1 cellular context compared by ENCODE assay signal in genomic region chr13:20773194-20774080, GRCh38.
A peak's percentile ranks its signal among the peaks of the same experiment; 100 is the strongest.
TF ChIP-seq lines count a peak whose summit lies in the region.

TSS of gene EEF1AKMT1 (minus strand) at chr13:20773961. CDS start at chr13:20757598, 16,363 bp downstream.

TF ChIP-seq in HepG2, 621 proteins besides CTCF, POLR2A, EP300 and RAD21 (continued from another document and continues in another):
- TF ChIP-seq NFIB (CRISPR knock-in tag; IDR thresholded peaks at IDR 0.05; ENCODE audit: borderline replicate concordance) (0 out of 2 replicates have a peak, but pooled peaks have one; percentile 73), ISL2 (CRISPR knock-in tag; IDR thresholded peaks at IDR 0.05) (peak; percentile 65; the same call in 1 of the 2 replicates), MYPOP (CRISPR knock-in tag; IDR thresholded peaks at IDR 0.05) (peak; percentile 98), SMYD3 (CRISPR knock-in tag; IDR thresholded peaks at IDR 0.05) (peak; percentile 86; the same call in 1 of the 2 replicates), NR1H2 (CRISPR knock-in tag; IDR thresholded peaks at IDR 0.05; ENCODE audit: borderline replicate concordance, low read depth) (0 out of 2 replicates have a peak, but pooled peaks have one; percentile 43), ZNF552 (CRISPR knock-in tag; IDR thresholded peaks at IDR 0.05; ENCODE audit: borderline replicate concordance) (peak; percentile 46; the same call in 1 of the 2 replicates), ZNF512B (CRISPR knock-in tag; IDR thresholded peaks at IDR 0.05; ENCODE audit: borderline replicate concordance) (no peak; the same call in none of the 2 replicates), ZEB1 (IDR thresholded peaks at IDR 0.05; ENCODE audit: insufficient replicate concordance, low read depth) (no peak), E2F1 (CRISPR knock-in tag; IDR thresholded peaks at IDR 0.05) (peak; percentile 73), ZNF7 (CRISPR knock-in tag; IDR thresholded peaks at IDR 0.05) (0 out of 2 replicates have a peak, but pooled peaks have one; percentile 16), ZNF691 (CRISPR knock-in tag; IDR thresholded peaks at IDR 0.05; ENCODE audit: borderline replicate concordance, low read depth) (peak; percentile 56; the same call in 1 of the 2 replicates), GATAD1 (CRISPR knock-in tag; IDR thresholded peaks at IDR 0.05) (peak; percentile 34; the same call in 1 of the 2 replicates), ZNF501 (CRISPR knock-in tag; IDR thresholded peaks at IDR 0.05) (peak; percentile 96), AFF4 (CRISPR knock-in tag; IDR thresholded peaks at IDR 0.05) (no peak), SNRNP70 (IDR thresholded peaks at IDR 0.05; ENCODE audit: low read depth, low read length) (no peak), ZFX (CRISPR knock-in tag; IDR thresholded peaks at IDR 0.05; ENCODE audit: low read depth) (peak; percentile 100), MTF1 (CRISPR knock-in tag; IDR thresholded peaks at IDR 0.05) (peak; percentile 76), ARNTL (CRISPR knock-in tag; IDR thresholded peaks at IDR 0.05) (no peak), JUNB (CRISPR knock-in tag; IDR thresholded peaks at IDR 0.05; ENCODE audit: borderline replicate concordance) (no peak), SOX13 (IDR thresholded peaks at IDR 0.05) (no peak), SOX13 (CRISPR knock-in tag; conservative IDR thresholded peaks at IDR 0.05 in 1 of 2, IDR thresholded peaks at IDR 0.05 in 1 of 2) (no peak), ERF (CRISPR knock-in tag; IDR thresholded peaks at IDR 0.05) (peak; percentile 72), ZXDC (CRISPR knock-in tag; IDR thresholded peaks at IDR 0.05) (peak; percentile 51; the same call in 1 of the 2 replicates), AHR (CRISPR knock-in tag; IDR thresholded peaks at IDR 0.05) (peak; percentile 34; the same call in 1 of the 2 replicates), YY1 (IDR thresholded peaks at IDR 0.05; ENCODE audit: insufficient read depth, insufficient replicate concordance, low read depth, low read length) (no peak), NCOA2 (CRISPR knock-in tag; IDR thresholded peaks at IDR 0.05) (peak; percentile 36; the same call in 1 of the 2 replicates), ELF3 (CRISPR knock-in tag; IDR thresholded peaks at IDR 0.05) (no peak; the same call in 1 of the 2 replicates), KDM2A (CRISPR knock-in tag; IDR thresholded peaks at IDR 0.05; ENCODE audit: borderline replicate concordance, low read depth) (peak; percentile 99), HES4 (CRISPR knock-in tag; IDR thresholded peaks at IDR 0.05; ENCODE audit: borderline replicate concordance) (peak; percentile 94), HOMEZ (CRISPR knock-in tag; IDR thresholded peaks at IDR 0.05; ENCODE audit: low read depth) (0 out of 2 replicates have a peak, but pooled peaks have one; percentile 17), ZNF256 (CRISPR knock-in tag; conservative IDR thresholded peaks at IDR 0.05) (peak; percentile 53; the same call in 1 of the 2 replicates), PLSCR1 (CRISPR knock-in tag; IDR thresholded peaks at IDR 0.05; ENCODE audit: borderline replicate concordance) (peak; percentile 86; the same call in 1 of the 2 replicates), KLF13 (CRISPR knock-in tag; IDR thresholded peaks at IDR 0.05) (0 out of 2 replicates have a peak, but pooled peaks have one; percentile 63), ZBTB7A (CRISPR knock-in tag; IDR thresholded peaks at IDR 0.05) (no peak), ZNF547 (CRISPR knock-in tag; IDR thresholded peaks at IDR 0.05) (peak; percentile 90), PHF5A (CRISPR knock-in tag; IDR thresholded peaks at IDR 0.05; ENCODE audit: low read depth, unreplicated experiment) (peak; percentile 42), ZNF607 (CRISPR knock-in tag; IDR thresholded peaks at IDR 0.05; ENCODE audit: borderline replicate concordance) (peak; percentile 93), THAP7 (CRISPR knock-in tag; IDR thresholded peaks at IDR 0.05) (peak; percentile 86; the same call in 1 of the 2 replicates), PRMT3 (CRISPR knock-in tag; IDR thresholded peaks at IDR 0.05; ENCODE audit: borderline replicate concordance, low read depth) (no peak), CHD4 (IDR thresholded peaks at IDR 0.05; ENCODE audit: borderline replicate concordance, low read length) (no peak), SP2 (CRISPR knock-in tag; IDR thresholded peaks at IDR 0.05) (no peak), TFDP1 (CRISPR knock-in tag; IDR thresholded peaks at IDR 0.05; ENCODE audit: borderline replicate concordance) (peak; percentile 81; the same call in 1 of the 2 replicates), ETV5 (CRISPR knock-in tag; IDR thresholded peaks at IDR 0.05; ENCODE audit: borderline replicate concordance) (peak; percentile 46), ZNF883 (CRISPR knock-in tag; IDR thresholded peaks at IDR 0.05; ENCODE audit: not compliant biosample characterization) (peak; percentile 82)
